18 cellular contexts compared by ENCODE assay signal in the genomic region with DNA sequence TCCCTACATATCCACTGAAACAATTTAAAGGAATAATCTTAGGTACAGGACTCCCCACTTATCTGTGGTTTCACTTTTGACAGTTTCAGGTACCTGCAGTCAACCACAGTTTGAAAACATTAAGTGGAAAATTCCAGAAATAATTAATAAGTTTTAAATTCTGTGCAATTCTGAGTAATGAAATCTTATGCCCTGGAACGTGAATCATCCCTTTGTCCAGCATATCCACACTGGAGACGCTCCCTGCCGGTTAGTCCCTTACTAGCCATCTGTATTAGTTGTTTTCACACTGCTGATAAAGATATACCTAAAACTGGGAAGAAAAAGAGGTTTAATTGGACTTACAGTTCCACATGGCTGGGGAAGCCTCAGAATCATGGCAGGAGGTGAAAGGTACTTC.
DNase-seq lines count a peak whose midpoint lies in the region; ATAC-seq and TF ChIP-seq lines count a peak whose summit lies in the region.
"Had no signal": no experiment of that assay in that cellular context is flagged by ENCODE, and none has a peak within 500 bp of the region (broad histone marks: within the 10 kb centered on the region; RNA-seq: fewer than 3 reads in every experiment).

No MANE protein-coding gene starts in this region.

- peak overlapping the region; percentile 46 for H3K27ac Mint-ChIP-seq in activated T-cell treated with anti-CD3 and anti-CD28 coated beads, Interleukin-2, amount 50 U/mL, for 24 hours
- H3K27ac Mint-ChIP-seq: activated CD4-positive, alpha-beta T cell treated with anti-CD3 and anti-CD28 coated beads, Interleukin-2, amount 10 ng/mL, durations not matched to agents 24 days and 14 days had no signal

- H3K27ac ChIP-seq in Panc1 (ENCODE audit: low read length): peak overlapping the region; percentile 30; the same call in 1 of the 2 replicates
- H3K27ac ChIP-seq in caudate nucleus (ENCODE audit: low read depth, low read length): no peak overlapping the region
- H3K27ac ChIP-seq in testis: no peak overlapping the region
- H3K27ac ChIP-seq: C4-2B, esophagus muscularis mucosa had no signal

- H3K36me3 ChIP-seq in Panc1 (ENCODE audit: control insufficient read depth, insufficient read depth, low read length): no peaks in the 10 kb centered on the region
- no peaks in the 10 kb centered on the region for H3K36me3 ChIP-seq in skeletal muscle satellite cell (ENCODE audit: insufficient read depth, low read length)
- H3K36me3 ChIP-seq in testis (ENCODE audit: low read depth, missing control alignments): no peaks in the 10 kb centered on the region
- H3K36me3 ChIP-seq: esophagus muscularis mucosa had no signal

- TF ChIP-seq CTCF in Panc1 (IDR thresholded peaks at IDR 0.05): no peak
- TF ChIP-seq CTCF in epithelial cell of esophagus (IDR thresholded peaks at IDR 0.05; ENCODE audit: insufficient read depth, low read depth, low read length, missing control alignments): no peak
- TF ChIP-seq CTCF in testis (IDR thresholded peaks at IDR 0.05): no peak

- WGBS in testis, 2 donors: 96% methylated on average over 3 of the region's 3 CpGs

- no peak for ATAC-seq in Panc1
- ATAC-seq: naive thymus-derived CD8-positive, alpha-beta T cell had no signal

- no peaks in the 10 kb centered on the region for H3K27me3 Mint-ChIP-seq in activated T-cell treated with anti-CD3 and anti-CD28 coated beads, Interleukin-2, amount 50 U/mL, for 24 hours
- H3K27me3 Mint-ChIP-seq: activated CD4-positive, alpha-beta T cell treated with anti-CD3 and anti-CD28 coated beads, Interleukin-2, amount 10 ng/mL, durations not matched to agents 24 days and 14 days; naive thymus-derived CD8-positive, alpha-beta T cell had no signal

- CTCF ChIA-PET in Panc1 (lab: Charles Lee): no interaction called here

- H3K9me3 ChIP-seq in Panc1 (ENCODE audit: control insufficient read depth, insufficient read depth, low read depth, low read length): no peaks in the 10 kb centered on the region
- no peaks in the 10 kb centered on the region for H3K9me3 ChIP-seq in skeletal muscle satellite cell (replicated peaks; ENCODE audit: low read length)
- H3K9me3 ChIP-seq in testis: no peaks in the 10 kb centered on the region
- H3K9me3 ChIP-seq: esophagus muscularis mucosa had no signal

- no peak overlapping the region for H3K4me3 Mint-ChIP-seq in activated T-cell treated with anti-CD3 and anti-CD28 coated beads, Interleukin-2, amount 50 U/mL, for 24 hours
- H3K4me3 Mint-ChIP-seq: activated CD4-positive, alpha-beta T cell treated with anti-CD3 and anti-CD28 coated beads, Interleukin-2, amount 10 ng/mL, durations not matched to agents 24 days and 14 days had no signal

- no peak for DNase-seq in activated T-cell treated with anti-CD3 and anti-CD28 coated beads, Interleukin-2, amount 50 U/mL, for 24 hours
- DNase-seq in activated T-cell treated with anti-CD3 and anti-CD28 coated beads for 4 hours (no peak), Panc1 (ENCODE audit: low read depth, low spot score) (no peak), epithelial cell of esophagus (ENCODE audit: low read depth) (peak; percentile 15), NCI-H510A (lab: John Stamatoyannopoulos, UW) (no peak), caudate nucleus (lab: John Stamatoyannopoulos, UW) (no peak), testis (no peak)
- DNase-seq: activated CD4-positive, alpha-beta T cell treated with anti-CD3 and anti-CD28 coated beads, Interleukin-2, amount 10 ng/mL, durations not matched to agents 24 days and 14 days; activated naive CD4-positive, alpha-beta T cell treated with anti-CD3 and anti-CD28 coated beads, Interleukin-2, amount 50 U/mL, for 16 hours; DMS53; islet precursor cell; naive thymus-derived CD8-positive, alpha-beta T cell; NCI-H2171; posterior cingulate gyrus; stimulated activated CD4-positive, alpha-beta T cell treated with anti-CD3 and anti-CD28 coated beads, Interleukin-4, amount 100 ng/mL, for 24 hours had no signal

- peaks cover 49% of the 10 kb centered on the region for H3K36me3 Mint-ChIP-seq in activated T-cell treated with anti-CD3 and anti-CD28 coated beads, Interleukin-2, amount 50 U/mL, for 24 hours (ENCODE audit: low read depth)

- peaks cover 9% of the 10 kb centered on the region for H3K9me3 Mint-ChIP-seq in activated T-cell treated with anti-CD3 and anti-CD28 coated beads, Interleukin-2, amount 50 U/mL, for 24 hours

- peaks cover 81% of the 10 kb centered on the region for H3K4me1 Mint-ChIP-seq in activated T-cell treated with anti-CD3 and anti-CD28 coated beads, Interleukin-2, amount 50 U/mL, for 24 hours (ENCODE audit: low read depth)

- no peak for TF ChIP-seq POLR2A in testis (IDR thresholded peaks at IDR 0.05)

- 0 out of 2 replicates have a peak, but pooled peaks cover 11% of the 10 kb centered on the region for H3K4me1 ChIP-seq in Panc1 (ENCODE audit: control insufficient read depth, insufficient read depth, low read length)
- peaks cover 22% of the 10 kb centered on the region for H3K4me1 ChIP-seq in skeletal muscle satellite cell (ENCODE audit: control insufficient read depth, insufficient read depth, low read length)
- H3K4me1 ChIP-seq in testis: no peaks in the 10 kb centered on the region

- POLR2A ChIA-PET in Panc1 (lab: Charles Lee): no interaction called here

- in situ Hi-C loops in Panc1 (cut with HindIII; ENCODE audit: low pct_unique_long_range_greater_than_20kb, low sequenced_read_pairs): no loop called here

- intact Hi-C loops in Panc1 (cut with micrococcal nuclease; ENCODE audit: unreplicated experiment) (no loop called here), testis (cut with DNase I; ENCODE audit: low total_unique reads) (no loop called here)

- H3K4me2 ChIP-seq in skeletal muscle satellite cell (ENCODE audit: low read length): peak overlapping the region; percentile 46

- peak overlapping the region; percentile 33 for H3K9ac ChIP-seq in skeletal muscle satellite cell (ENCODE audit: low read depth, low read length)

- H3K4me3 ChIP-seq in Panc1 (ENCODE audit: low read depth in 2 of 2, low read length in 2 of 2) (no peak overlapping the region), epithelial cell of esophagus (ENCODE audit: low read length) (no peak overlapping the region), skeletal muscle satellite cell (ENCODE audit: low read length) (no peak overlapping the region), testis (no peak overlapping the region)
- H3K4me3 ChIP-seq: esophagus muscularis mucosa had no signal

- no TSS peak for BruUV-seq in Panc1 (replicated peaks; lab: Mats Ljungman, UMichigan)

- H3K27me3 ChIP-seq in Panc1 (ENCODE audit: control insufficient read depth, insufficient read depth, low read length) (no peaks in the 10 kb centered on the region), skeletal muscle satellite cell (ENCODE audit: control insufficient read depth, insufficient read depth, low read length) (no peaks in the 10 kb centered on the region), testis (no peaks in the 10 kb centered on the region)
- H3K27me3 ChIP-seq: esophagus muscularis mucosa had no signal
